Comparison of ENCODE assay signal across 9 cellular contexts in the genomic region with DNA sequence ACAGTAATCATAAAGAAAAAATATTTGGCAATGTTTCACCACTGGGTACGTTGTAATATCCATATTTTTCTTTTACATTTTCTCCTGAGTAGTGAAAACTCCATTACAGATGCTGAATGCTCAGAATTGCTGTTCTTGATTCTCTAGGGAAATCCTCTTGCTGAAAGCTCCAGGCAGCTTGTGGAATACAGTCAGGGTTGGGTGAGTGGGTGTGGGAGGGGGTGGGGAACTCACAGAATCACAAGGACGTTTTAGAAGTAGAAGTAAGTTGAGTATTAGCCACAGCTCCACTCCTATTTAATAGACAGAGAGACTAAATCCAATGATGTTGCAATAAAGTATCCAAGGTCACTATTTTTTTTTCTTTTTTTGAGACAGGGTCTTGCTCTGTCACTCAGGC.
"Had no signal": no experiment of that assay in that cellular context is flagged by ENCODE, and none has a peak within 500 bp of the region (broad histone marks: within the 10 kb centered on the region; RNA-seq: fewer than 3 reads in every experiment).

No MANE protein-coding gene starts in this region.

- H2AFZ ChIP-seq: GM23248 had no signal

- DNase-seq: GM23248, GOT3, H7, HFFc6, IMR-90, KBM-7 had no signal

- H3K36me3 ChIP-seq: HAP-1 had no signal

- ATAC-seq: HCT116 had no signal

- H3K4me3 ChIP-seq: GM23248, HAP-1 had no signal

- H3K27ac ChIP-seq: GM23248 had no signal

- H3K9ac ChIP-seq: GM23248 had no signal

- H3K4me1 ChIP-seq: HAP-1 had no signal

- FAIRE-seq: HTR-8/SVneo had no signal
